In genomic region chr2:219530048-219530963, GRCh38 we compare ENCODE assay signal across 8 cellular contexts. TPM values are rescaled to one million over a fixed set of nuclear protein-coding genes. Genes with fewer than 3 reads are reported as not detected.
A peak's percentile ranks its signal among the peaks of the same experiment; 100 is the strongest.
DNase-seq lines count a peak whose midpoint lies in the region; ATAC-seq lines count a peak whose summit lies in the region.

No MANE protein-coding gene starts in this region.

- H2BK12ac ChIP-seq in mesenchymal stem cell (ENCODE audit: low read length in 2 of 2): peak overlapping the region in 1 of 2 experiments; percentile 33

- H4K91ac ChIP-seq in mesenchymal stem cell (ENCODE audit: low read length): no peak overlapping the region

- no peaks in the 10 kb centered on the region for H3K9me3 ChIP-seq in mesenchymal stem cell (ENCODE audit: control insufficient read depth, low read length)

- peak; percentile 84 for DNase-seq in COLO829 (ENCODE audit: low spot score)
- peak; percentile 56 for DNase-seq in NK-92 treated with Interleukin-12 subunit alpha and Interleukin-12 subunit beta, amount 100 ng/mL, for 24 hours (lab: John Stamatoyannopoulos, UW)
- DNase-seq in activated CD8-positive, alpha-beta memory T cell treated with anti-CD3 and anti-CD28 coated beads for 1 hour (ENCODE audit: extremely low read depth in 1 of 2, low read depth in 1 of 2): peak; percentile 62 to 84
- DNase-seq in effector CD8-positive, alpha-beta T cell (lab: John Stamatoyannopoulos, UW): peak; percentile 72
- DNase-seq in mesenchymal stem cell: peak; percentile 82
- DNase-seq in stimulated activated CD8-positive, alpha-beta memory T cell treated with anti-CD3 and anti-CD28 coated beads, Interleukin-15, amount 100 ng/mL, for 4 hours (ENCODE audit: low read depth in 2 of 2): peak; percentile 51 to 62

- peak overlapping the region; percentile 57 for H3K4me2 ChIP-seq in mesenchymal stem cell (ENCODE audit: low read length, poor library complexity, severe bottlenecking)

- H2AFZ ChIP-seq in mesenchymal stem cell (ENCODE audit: low read depth, low read length): no peak overlapping the region

- H4K8ac ChIP-seq in mesenchymal stem cell (ENCODE audit: low read length): no peak overlapping the region

- peaks cover 52 to 64% of the 10 kb centered on the region in 2 experiments for H3K27me3 ChIP-seq in mesenchymal stem cell (ENCODE audit: control insufficient read depth in 1 of 2, insufficient read depth in 1 of 2, low read length in 2 of 2)

- H3K4ac ChIP-seq in mesenchymal stem cell (ENCODE audit: low read depth in 1 of 2, low read length in 2 of 2): no peak overlapping the region

- ATAC-seq in GM19467 (IDR thresholded peaks at IDR 0.05; ENCODE audit: unreplicated experiment) (peak; percentile 84), HG03571 (IDR thresholded peaks at IDR 0.05; ENCODE audit: unreplicated experiment) (peak; percentile 74)

- 14% methylated on average over 20 of the region's 21 CpGs for WGBS in mesenchymal stem cell

- H3K9ac ChIP-seq in mesenchymal stem cell (ENCODE audit: low read length): peak overlapping the region; percentile 61

- no peak overlapping the region for H2BK5ac ChIP-seq in mesenchymal stem cell (ENCODE audit: low read depth, low read length, poor library complexity, severe bottlenecking)

- H3K4me3 ChIP-seq in mesenchymal stem cell (ENCODE audit: insufficient read depth in 1 of 2, low read depth in 1 of 2, low read length in 2 of 2): peak overlapping the region in 1 of 2 experiments; percentile 70

- peak overlapping the region in 1 of 2 experiments; percentile 21 for H3K18ac ChIP-seq in mesenchymal stem cell (ENCODE audit: low read depth in 1 of 2, low read length in 2 of 2)

- no peak overlapping the region for H2BK15ac ChIP-seq in mesenchymal stem cell (ENCODE audit: low read depth, poor library complexity, severe bottlenecking)

- H3K4me1 ChIP-seq in mesenchymal stem cell (ENCODE audit: control insufficient read depth, insufficient read depth, low read depth, low read length): no peaks in the 10 kb centered on the region

- H3K79me1 ChIP-seq in mesenchymal stem cell (replicated peaks; ENCODE audit: low read length, poor library complexity, severe bottlenecking): no peaks in the 10 kb centered on the region

- no peaks in the 10 kb centered on the region for H3K36me3 ChIP-seq in mesenchymal stem cell (ENCODE audit: control insufficient read depth in 1 of 2, insufficient read depth in 2 of 2, low read depth in 1 of 2, low read length in 2 of 2)

- no peak overlapping the region for H3K14ac ChIP-seq in mesenchymal stem cell (ENCODE audit: low read length in 2 of 2)

- H2BK120ac ChIP-seq in mesenchymal stem cell (ENCODE audit: low read depth, low read length): no peak overlapping the region

- no peak overlapping the region for H2AK5ac ChIP-seq in mesenchymal stem cell (ENCODE audit: low read length, severe bottlenecking)

- H3K23ac ChIP-seq in mesenchymal stem cell (ENCODE audit: low read length in 2 of 2): no peak overlapping the region

- no peak overlapping the region for H3K27ac ChIP-seq in mesenchymal stem cell (ENCODE audit: low read length, poor library complexity, severe bottlenecking)

RNA-seq across cellular contexts. Expression of gene CHPF, which starts 13.3 kb away (rescaled TPM):
- 134 TPM for polyA plus RNA-seq in mesenchymal stem cell (2013, experiment 1 of 2)
- 133 TPM for polyA plus RNA-seq in mesenchymal stem cell (2013, experiment 2 of 2)

RNA-seq across cellular contexts. Expression of gene TMEM198, which starts 13.5 kb away (rescaled TPM):
- polyA plus RNA-seq in mesenchymal stem cell (2013, experiment 1 of 2): 1.5 TPM
- polyA plus RNA-seq in mesenchymal stem cell (2013, experiment 2 of 2): 1.3 TPM

RNA-seq across cellular contexts. Expression of gene ASIC4, which starts 16.0 kb away (rescaled TPM):
- polyA plus RNA-seq in mesenchymal stem cell (2013, experiment 1 of 2): not detected
- not detected for polyA plus RNA-seq in mesenchymal stem cell (2013, experiment 2 of 2)

RNA-seq across cellular contexts. Expression of gene GMPPA, which starts 31.6 kb away (rescaled TPM):
- 41.8 TPM for polyA plus RNA-seq in mesenchymal stem cell (2013, experiment 1 of 2)
- 41.6 TPM for polyA plus RNA-seq in mesenchymal stem cell (2013, experiment 2 of 2)

RNA-seq across cellular contexts. Expression of gene OBSL1, which starts 41.0 kb away (rescaled TPM):
- 19.4 TPM for polyA plus RNA-seq in mesenchymal stem cell (2013, experiment 1 of 2)
- 20.0 TPM for polyA plus RNA-seq in mesenchymal stem cell (2013, experiment 2 of 2)
